Comparison of ENCODE assay signal across 8 cellular contexts in genomic region chrX:70434352-70434866, GRCh38. TPM values are rescaled to one million over a fixed set of nuclear protein-coding genes. Genes with fewer than 3 reads are reported as not detected.
DNase-seq lines count a peak whose midpoint lies in the region; ATAC-seq and TF ChIP-seq lines count a peak whose summit lies in the region.

No MANE protein-coding gene starts in this region.

- H3K9me2 ChIP-seq in OCI-LY1 (ENCODE audit: low read depth, low read length): no peaks in the 10 kb centered on the region

- H3K4me2 ChIP-seq in OCI-LY1 (ENCODE audit: low read length): peak overlapping the region; percentile 99

- no peaks in the 10 kb centered on the region for H3K79me2 ChIP-seq in OCI-LY1 (ENCODE audit: insufficient read depth, low read length)

- H3K27me3 Mint-ChIP-seq in activated T-cell treated with anti-CD3 and anti-CD28 coated beads, Interleukin-2, amount 50 U/mL, for 72 hours (ENCODE audit: low read depth): peaks cover 49% of the 10 kb centered on the region

- no peaks in the 10 kb centered on the region for H3K27me3 ChIP-seq in OCI-LY1 (ENCODE audit: insufficient read depth, low read length)
- H3K27me3 ChIP-seq in esophagus squamous epithelium: no peaks in the 10 kb centered on the region
- H3K27me3 ChIP-seq in muscle layer of duodenum (ENCODE audit: low read depth, low read length): no peaks in the 10 kb centered on the region

- H4K20me1 ChIP-seq in OCI-LY1 (ENCODE audit: insufficient read depth, low read length): no peaks in the 10 kb centered on the region

- no peak overlapping the region for H3K27ac Mint-ChIP-seq in activated T-cell treated with anti-CD3 and anti-CD28 coated beads, Interleukin-2, amount 50 U/mL, for 72 hours

- TF ChIP-seq POLR2A in esophagus squamous epithelium (IDR thresholded peaks at IDR 0.05): peak in 1 of 4 donors; percentile 57

- H3K9me3 Mint-ChIP-seq in activated T-cell treated with anti-CD3 and anti-CD28 coated beads, Interleukin-2, amount 50 U/mL, for 72 hours: no peaks in the 10 kb centered on the region

- H3K4me3 ChIP-seq in OCI-LY1 (ENCODE audit: low read depth, low read length, poor library complexity, severe bottlenecking) (peak overlapping the region; percentile 87), esophagus squamous epithelium (peak overlapping the region; percentile 48 to 65 (median 59)), muscle layer of duodenum (ENCODE audit: low read depth in 1 of 2, low read length in 2 of 2) (peak overlapping the region; percentile 71 to 73)

- TF ChIP-seq CTCF in OCI-LY1 (IDR thresholded peaks at IDR 0.05; ENCODE audit: low read length) (no peak), esophagus squamous epithelium (IDR thresholded peaks at IDR 0.05) (no peak)

- no peak overlapping the region for H3K27ac ChIP-seq in OCI-LY1 (ENCODE audit: low read depth, low read length, poor library complexity, severe bottlenecking)
- H3K27ac ChIP-seq in esophagus squamous epithelium: peak overlapping the region; percentile 59 to 88 (median 84)
- H3K27ac ChIP-seq in muscle layer of duodenum (ENCODE audit: low read length): peak overlapping the region; percentile 74

- no peaks in the 10 kb centered on the region for H3K36me3 Mint-ChIP-seq in activated T-cell treated with anti-CD3 and anti-CD28 coated beads, Interleukin-2, amount 50 U/mL, for 72 hours (ENCODE audit: insufficient read depth in 2 of 2)

- H3K36me3 ChIP-seq in OCI-LY1 (ENCODE audit: insufficient read depth, low read length) (no peaks in the 10 kb centered on the region), esophagus squamous epithelium (no peaks in the 10 kb centered on the region), muscle layer of duodenum (ENCODE audit: control insufficient read depth in 1 of 2, insufficient read depth in 2 of 2, low read length in 2 of 2) (no peaks in the 10 kb centered on the region)

- H3K9ac ChIP-seq in OCI-LY1 (ENCODE audit: low read length): peak overlapping the region; percentile 91

- in situ Hi-C loops in Caki2 (cut with HindIII; ENCODE audit: low pct_unique_long_range_greater_than_20kb, low sequenced_read_pairs): no loop called here

- intact Hi-C loops in esophagus squamous epithelium (cut with DNase I): no loop called here

- no peaks in the 10 kb centered on the region for H3F3A ChIP-seq in OCI-LY1 (ENCODE audit: insufficient read depth, low read length)

- WGBS in esophagus squamous epithelium, 2 donors: 0 to 63% methylated on average over 1 to 22 of the region's 45 CpGs

- peaks cover 11% of the 10 kb centered on the region for H3K4me1 ChIP-seq in OCI-LY1 (ENCODE audit: insufficient read depth, low read length, severe bottlenecking)
- H3K4me1 ChIP-seq in esophagus squamous epithelium: peaks cover 3 to 28% (median 3%) of the 10 kb centered on the region in 3 donors
- peaks cover 0 to 4% of the 10 kb centered on the region in 2 donors for H3K4me1 ChIP-seq in muscle layer of duodenum (ENCODE audit: control insufficient read depth in 1 of 2, insufficient read depth in 2 of 2, low read length in 2 of 2)

- H3K9me3 ChIP-seq in OCI-LY1 (ENCODE audit: low read length) (no peaks in the 10 kb centered on the region), esophagus squamous epithelium (no peaks in the 10 kb centered on the region), muscle layer of duodenum (ENCODE audit: control insufficient read depth in 1 of 2, low read length in 2 of 2) (no peaks in the 10 kb centered on the region)

- ATAC-seq in GM21515 (IDR thresholded peaks at IDR 0.05; ENCODE audit: unreplicated experiment): peak; percentile 58
- ATAC-seq in activated T-cell treated with anti-CD3 and anti-CD28 coated beads, Interleukin-2, amount 50 U/mL, for 72 hours (replicated peaks in 1 of 2): peak; percentile 65 to 70

- DNase-seq in Caki2 (ENCODE audit: low read depth): peak; percentile 77
- DNase-seq in HuH-7.5 (ENCODE audit: low spot score): peak; percentile 81
- peak; percentile 53 to 54 for DNase-seq in activated T-cell treated with anti-CD3 and anti-CD28 coated beads, Interleukin-2, amount 50 U/mL, for 72 hours
- DNase-seq in esophagus squamous epithelium (lab: John Stamatoyannopoulos, UW): peak; percentile 7
- DNase-seq in stimulated activated naive CD4-positive, alpha-beta T cell treated with Interleukin-2 at 50 U/mL for 16 hours (lab: John Stamatoyannopoulos, UW): peak; percentile 63

- peak overlapping the region; percentile 70; the same call in 1 of the 2 replicates for H2AFZ ChIP-seq in OCI-LY1 (ENCODE audit: low read length)

- H3K4me1 Mint-ChIP-seq in activated T-cell treated with anti-CD3 and anti-CD28 coated beads, Interleukin-2, amount 50 U/mL, for 72 hours (ENCODE audit: low read depth): peaks cover 16% of the 10 kb centered on the region

- peak overlapping the region; percentile 90 to 93 for H3K4me3 Mint-ChIP-seq in activated T-cell treated with anti-CD3 and anti-CD28 coated beads, Interleukin-2, amount 50 U/mL, for 72 hours

RNA-seq across cellular contexts. Expression of gene DLG3, which starts 10.2 kb away (rescaled TPM):
- total RNA-seq in Caki2 (2014; rRNA removed; shearing (Covaris generic); ENCODE audit: low replicate concordance): 25.6 and 56.5 TPM in 2 replicates
- total RNA-seq in activated T-cell treated with anti-CD3 and anti-CD28 coated beads, Interleukin-2, amount 50 U/mL, for 72 hours: 10 to 100 TPM; 43.8 to 48.9 TPM
- total RNA-seq in esophagus squamous epithelium: 10 to 100 TPM; 20.8 to 36.7 (median 28.3) TPM

RNA-seq across cellular contexts. Expression of gene GDPD2, which starts 11.3 kb away (rescaled TPM):
- total RNA-seq in Caki2 (2014; rRNA removed; shearing (Covaris generic); ENCODE audit: low replicate concordance): not detected in 2 replicates
- under 1 TPM in 1 of 2 donors, not detected in 1; 0.12 TPM for total RNA-seq in activated T-cell treated with anti-CD3 and anti-CD28 coated beads, Interleukin-2, amount 50 U/mL, for 72 hours
- 1 to 10 TPM in 2 of 4 donors, not detected in 2; 1.3 to 2.3 TPM for total RNA-seq in esophagus squamous epithelium

Comparison
In these comparisons a context has a peak if more than half of its experiments do, and no peak if none do; other contexts are left out.
1. DNase-seq: peak in every context shown above with its lines; median percentile 81 in HuH-7.5; 77 in Caki2; 63 in stimulated activated naive CD4-positive, alpha-beta T cell treated with Interleukin-2 at 50 U/mL for 16 hours; 54 in activated T-cell treated with anti-CD3 and anti-CD28 coated beads, Interleukin-2, amount 50 U/mL, for 72 hours; 7 in esophagus squamous epithelium.